ENCODE assay signal across 21 cellular contexts in genomic region chr2:61045999-61046398, GRCh38. TPM values are rescaled to one million over a fixed set of nuclear protein-coding genes. Genes with fewer than 3 reads are reported as not detected.
DNase-seq lines count a peak whose midpoint lies in the region; ATAC-seq and TF ChIP-seq lines count a peak whose summit lies in the region.
"Had no signal": no experiment of that assay in that cellular context is flagged by ENCODE, and none has a peak within 500 bp of the region (broad histone marks: within the 10 kb centered on the region; RNA-seq: fewer than 3 reads in every experiment).

No MANE protein-coding gene starts in this region.

- no peak overlapping the region for H3K4me3 Mint-ChIP-seq in activated CD4-positive, alpha-beta T cell treated with anti-CD3 and anti-CD28 coated beads, Interleukin-2, amount 10 ng/mL, durations not matched to agents 24 days and 14 days
- no peak overlapping the region for H3K4me3 Mint-ChIP-seq in stimulated activated naive CD8-positive, alpha-beta T cell treated with anti-CD3 and anti-CD28 coated beads, Interleukin-15, amount 100 ng/mL, for 72 hours
- H3K4me3 Mint-ChIP-seq: IgD-negative memory B cell had no signal

- H3K27ac ChIP-seq in sigmoid colon = peak overlapping the region in 3 of 4 donors; percentile 21 to 51 (median 49)
- H3K27ac ChIP-seq: breast epithelium, testis had no signal

- no peak overlapping the region for H3K27ac Mint-ChIP-seq in activated CD4-positive, alpha-beta T cell treated with anti-CD3 and anti-CD28 coated beads, Interleukin-2, amount 10 ng/mL, durations not matched to agents 24 days and 14 days
- H3K27ac Mint-ChIP-seq in stimulated activated naive CD8-positive, alpha-beta T cell treated with anti-CD3 and anti-CD28 coated beads, Interleukin-15, amount 100 ng/mL, for 72 hours = no peak overlapping the region
- H3K27ac Mint-ChIP-seq: IgD-negative memory B cell had no signal

- H3K27me3 ChIP-seq in adipocyte (replicated peaks; ENCODE audit: control insufficient read depth, insufficient read depth, low read length) = no peaks in the 10 kb centered on the region
- no peaks in the 10 kb centered on the region for H3K27me3 ChIP-seq in sigmoid colon
- H3K27me3 ChIP-seq: BE2C, breast epithelium, testis had no signal

- H3K27me3 Mint-ChIP-seq in activated CD4-positive, alpha-beta T cell treated with anti-CD3 and anti-CD28 coated beads, Interleukin-2, amount 10 ng/mL, durations not matched to agents 24 days and 14 days = no peaks in the 10 kb centered on the region
- no peaks in the 10 kb centered on the region for H3K27me3 Mint-ChIP-seq in stimulated activated naive CD8-positive, alpha-beta T cell treated with anti-CD3 and anti-CD28 coated beads, Interleukin-15, amount 100 ng/mL, for 72 hours
- H3K27me3 Mint-ChIP-seq: IgD-negative memory B cell had no signal

- H3K9me3 ChIP-seq in adipocyte (ENCODE audit: control insufficient read depth, low read length) (no peaks in the 10 kb centered on the region), sigmoid colon (no peaks in the 10 kb centered on the region)
- H3K9me3 ChIP-seq: BE2C, breast epithelium, testis had no signal

- H3K9ac ChIP-seq in adipocyte (ENCODE audit: low read length) = no peak overlapping the region

- TF ChIP-seq CTCF in fibroblast of the aortic adventitia (IDR thresholded peaks at IDR 0.05; ENCODE audit: insufficient read depth, low read length) (no peak), sigmoid colon (IDR thresholded peaks at IDR 0.05) (no peak)

- H3K4me1 Mint-ChIP-seq in activated CD4-positive, alpha-beta T cell treated with anti-CD3 and anti-CD28 coated beads, Interleukin-2, amount 10 ng/mL, durations not matched to agents 24 days and 14 days = peaks cover 7% of the 10 kb centered on the region
- H3K4me1 Mint-ChIP-seq in stimulated activated naive CD8-positive, alpha-beta T cell treated with anti-CD3 and anti-CD28 coated beads, Interleukin-15, amount 100 ng/mL, for 72 hours = peaks cover 7% of the 10 kb centered on the region

- 57 to 66% methylated on average over 4 of the region's 4 CpGs for WGBS in sigmoid colon, 2 donors

- DNase-seq in GM03348 (ENCODE audit: low spot score) = peak; percentile 9
- DNase-seq in adipocyte (ENCODE audit: low read depth) = peak; percentile 31
- DNase-seq in fibroblast of the aortic adventitia (ENCODE audit: low read depth) = peak; percentile 49
- DNase-seq in sigmoid colon = no peak
- DNase-seq in HUDEP-2 (lab: John Stamatoyannopoulos, UW; ENCODE audit: unreplicated experiment in 76 of 76) = no peak
- no peak for DNase-seq in activated CD4-positive, alpha-beta T cell treated with anti-CD3 and anti-CD28 coated beads, Interleukin-2, amount 10 ng/mL, durations not matched to agents 24 days and 14 days
- DNase-seq in stimulated activated naive CD8-positive, alpha-beta T cell treated with anti-CD3 and anti-CD28 coated beads, Interleukin-15, amount 100 ng/mL, for 72 hours = no peak
- DNase-seq: activated naive CD4-positive, alpha-beta T cell treated with Interleukin-2 at 50 U/mL for 16 hours; BE2C; left cardiac atrium; NCI-H1048; NCI-H2107; NCI-H526 treated with DMSO at 0.1 percent for 48 hours; nucleus accumbens; stimulated activated CD4-positive, alpha-beta T cell treated with anti-CD3 and anti-CD28 coated beads, Interleukin-4, amount 100 ng/mL, for 4 hours; testis had no signal

- H3K36me3 ChIP-seq in adipocyte (ENCODE audit: control insufficient read depth, insufficient read depth, low read length, severe bottlenecking) (peaks cover 34% of the 10 kb centered on the region), sigmoid colon (peaks cover 0 to 42% (median 4%) of the 10 kb centered on the region in 4 donors)

- no peak for TF ChIP-seq EP300 in sigmoid colon (IDR thresholded peaks at IDR 0.05)

- H3K4me3 ChIP-seq in adipocyte (ENCODE audit: low read length) (no peak overlapping the region), fibroblast of the aortic adventitia (ENCODE audit: low read depth, low read length) (no peak overlapping the region), sigmoid colon (no peak overlapping the region)
- H3K4me3 ChIP-seq: breast epithelium, skin epidermis, testis had no signal

- ATAC-seq in GM18517 (IDR thresholded peaks at IDR 0.05; ENCODE audit: unreplicated experiment) = no peak
- ATAC-seq in stimulated activated naive CD8-positive, alpha-beta T cell treated with anti-CD3 and anti-CD28 coated beads, Interleukin-15, amount 100 ng/mL, for 72 hours = no peak
- ATAC-seq: Panc1 had no signal

- intact Hi-C loops in sigmoid colon (cut with DNase I) = no loop called here
- intact Hi-C loops in activated CD4-positive, alpha-beta T cell treated with anti-CD3 and anti-CD28 coated beads, Interleukin-2, amount 10 ng/mL, durations not matched to agents 24 days and 14 days (cut with micrococcal nuclease) = no loop called here

- H3K36me3 Mint-ChIP-seq in activated CD4-positive, alpha-beta T cell treated with anti-CD3 and anti-CD28 coated beads, Interleukin-2, amount 10 ng/mL, durations not matched to agents 24 days and 14 days (ENCODE audit: low read depth) = peaks cover 29% of the 10 kb centered on the region

- TF ChIP-seq POLR2A in sigmoid colon (IDR thresholded peaks at IDR 0.05) = no peak

- H3K4me1 ChIP-seq in adipocyte (ENCODE audit: control insufficient read depth, insufficient read depth, low read length) (peaks cover 16% of the 10 kb centered on the region), sigmoid colon (peaks cover 0 to 15% (median 7%) of the 10 kb centered on the region in 4 donors)
- H3K4me1 ChIP-seq: BE2C, breast epithelium had no signal

- no peaks in the 10 kb centered on the region for H3K9me3 Mint-ChIP-seq in activated CD4-positive, alpha-beta T cell treated with anti-CD3 and anti-CD28 coated beads, Interleukin-2, amount 10 ng/mL, durations not matched to agents 24 days and 14 days
- no peaks in the 10 kb centered on the region for H3K9me3 Mint-ChIP-seq in stimulated activated naive CD8-positive, alpha-beta T cell treated with anti-CD3 and anti-CD28 coated beads, Interleukin-15, amount 100 ng/mL, for 72 hours
- H3K9me3 Mint-ChIP-seq: IgD-negative memory B cell had no signal

RNA-seq across cellular contexts. Expression of gene SANBR, which starts 19.7 kb away (rescaled TPM):
- total RNA-seq in fibroblast of the aortic adventitia (ENCODE audit: low replicate concordance) = 17.4 and 20.4 TPM in 2 replicates
- total RNA-seq in sigmoid colon = 10 to 100 TPM in 3 of 4 donors, 1 to 10 TPM in 1; 3.1 to 18.5 (median 13.5) TPM
- 1 to 10 TPM; 3.0 to 6.5 (median 6.5) TPM for polyA plus RNA-seq in sigmoid colon
- total RNA-seq in activated CD4-positive, alpha-beta T cell treated with anti-CD3 and anti-CD28 coated beads, Interleukin-2, amount 10 ng/mL, durations not matched to agents 24 days and 14 days = 3.1 and 3.4 TPM in 2 replicates

RNA-seq across cellular contexts. Expression of gene PUS10, which starts 27.9 kb away (rescaled TPM):
- total RNA-seq in fibroblast of the aortic adventitia (ENCODE audit: low replicate concordance) (7.7 and 8.8 TPM in 2 replicates), sigmoid colon (1 to 10 TPM; 3.1 to 7.6 (median 5.5) TPM)
- polyA plus RNA-seq in sigmoid colon = 1 to 10 TPM; 4.2 to 8.3 (median 4.6) TPM
- total RNA-seq in activated CD4-positive, alpha-beta T cell treated with anti-CD3 and anti-CD28 coated beads, Interleukin-2, amount 10 ng/mL, durations not matched to agents 24 days and 14 days = 7.8 and 8.4 TPM in 2 replicates

RNA-seq across cellular contexts. Expression of gene PEX13, which starts 28.5 kb away (rescaled TPM):
- 13.7 and 26.8 TPM in 2 replicates for total RNA-seq in fibroblast of the aortic adventitia (ENCODE audit: low replicate concordance)
- total RNA-seq in sigmoid colon = 10 to 100 TPM; 19.1 to 61.6 (median 30.4) TPM
- 10 to 100 TPM; 12.0 to 14.3 (median 12.8) TPM for polyA plus RNA-seq in sigmoid colon
- total RNA-seq in activated CD4-positive, alpha-beta T cell treated with anti-CD3 and anti-CD28 coated beads, Interleukin-2, amount 10 ng/mL, durations not matched to agents 24 days and 14 days = 18.8 and 19.7 TPM in 2 replicates

Comparison
In these comparisons a context has a peak if more than half of its experiments do, and no peak if none do; other contexts are left out.
1. DNase-seq: peak in GM03348 (single experiment), adipocyte (single experiment) and fibroblast of the aortic adventitia (single experiment); none in sigmoid colon (single experiment), HUDEP-2 (0 of 76), activated CD4-positive, alpha-beta T cell treated with anti-CD3 and anti-CD28 coated beads, Interleukin-2, amount 10 ng/mL, durations not matched to agents 24 days and 14 days (single experiment) and stimulated activated naive CD8-positive, alpha-beta T cell treated with anti-CD3 and anti-CD28 coated beads, Interleukin-15, amount 100 ng/mL, for 72 hours (0 of 2).